13 cellular contexts compared by ENCODE assay signal in genomic region chr14:74614508-74615495, GRCh38. TPM values are rescaled to one million over a fixed set of nuclear protein-coding genes. Genes with fewer than 3 reads are reported as not detected.
A peak's percentile ranks its signal among the peaks of the same experiment; 100 is the strongest.
DNase-seq lines count a peak whose midpoint lies in the region; ATAC-seq lines count a peak whose summit lies in the region.
"Had no signal": no experiment of that assay in that cellular context is flagged by ENCODE, and none has a peak within 500 bp of the region (broad histone marks: within the 10 kb centered on the region; RNA-seq: fewer than 3 reads in every experiment).

No MANE protein-coding gene starts in this region.

- peak; percentile 35 for ATAC-seq in HG02610 (IDR thresholded peaks at IDR 0.05; ENCODE audit: unreplicated experiment)
- ATAC-seq in naive thymus-derived CD8-positive, alpha-beta T cell: no peak
- ATAC-seq: GM23338; stimulated activated naive CD8-positive, alpha-beta T cell treated with anti-CD3 and anti-CD28 coated beads, Interleukin-15, amount 100 ng/mL, for 72 hours had no signal

- peak overlapping the region in 6 of 10 donors; percentile 17 to 63 (median 36) for H3K4me3 Mint-ChIP-seq in naive thymus-derived CD8-positive, alpha-beta T cell
- H3K4me3 Mint-ChIP-seq: GM23338 had no signal

- no peaks in the 10 kb centered on the region for H3K36me3 Mint-ChIP-seq in naive thymus-derived CD8-positive, alpha-beta T cell

- H3K4me1 Mint-ChIP-seq in naive thymus-derived CD8-positive, alpha-beta T cell: peaks cover 28 to 62% (median 60%) of the 10 kb centered on the region in 4 donors

- H3K9ac ChIP-seq in adipocyte (ENCODE audit: low read length): no peak overlapping the region

- peak overlapping the region in 3 of 10 donors; percentile 61 to 67 (median 61) for H3K27ac Mint-ChIP-seq in naive thymus-derived CD8-positive, alpha-beta T cell
- H3K27ac Mint-ChIP-seq: GM23338, nephron progenitor cell had no signal

- H3K9me3 Mint-ChIP-seq in naive thymus-derived CD8-positive, alpha-beta T cell: no peaks in the 10 kb centered on the region
- H3K9me3 Mint-ChIP-seq: nephron progenitor cell; stimulated activated naive CD8-positive, alpha-beta T cell treated with anti-CD3 and anti-CD28 coated beads, Interleukin-15, amount 100 ng/mL, for 72 hours had no signal

- H3K9me3 ChIP-seq in adipocyte (ENCODE audit: control insufficient read depth, low read length): no peaks in the 10 kb centered on the region

- no peaks in the 10 kb centered on the region for H3K36me3 ChIP-seq in adipocyte (ENCODE audit: control insufficient read depth, insufficient read depth, low read length, severe bottlenecking)

- H3K27me3 Mint-ChIP-seq in naive thymus-derived CD8-positive, alpha-beta T cell: peaks cover 0 to 5% (median 0%) of the 10 kb centered on the region in 5 donors

- POLR2A ChIA-PET in naive thymus-derived CD8-positive, alpha-beta T cell (lab: Charles Lee): no interaction called here

- no peaks in the 10 kb centered on the region for H3K27me3 ChIP-seq in adipocyte (replicated peaks; ENCODE audit: control insufficient read depth, insufficient read depth, low read length)

- H3K4me3 ChIP-seq in adipocyte (ENCODE audit: low read length): no peak overlapping the region
- H3K4me3 ChIP-seq: GM23338 had no signal

- H3K4me1 ChIP-seq in adipocyte (ENCODE audit: control insufficient read depth, insufficient read depth, low read length): peaks cover 58% of the 10 kb centered on the region

- DNase-seq in DMS79 treated with DMSO at 0.1 percent for 48 hours (lab: John Stamatoyannopoulos, UW) (peak; percentile 63), adipocyte (ENCODE audit: low read depth) (peak; percentile 52), NCI-H524 (lab: John Stamatoyannopoulos, UW) (no peak), NCI-H2227 treated with DMSO at 0.1 percent for 48 hours (lab: John Stamatoyannopoulos, UW) (no peak), HK-2 (ENCODE audit: unreplicated experiment) (no peak), AG08396 (ENCODE audit: low spot score) (no peak)
- peak in 1 of 10 donors; percentile 53 for DNase-seq in naive thymus-derived CD8-positive, alpha-beta T cell
- DNase-seq: DND-41; nephron progenitor cell; stimulated activated CD4-positive, alpha-beta T cell treated with anti-CD3 and anti-CD28 coated beads, Interleukin-1b, Interleukin-23, amount 100 ng/mL, for 48 hours; stimulated activated naive CD8-positive, alpha-beta T cell treated with anti-CD3 and anti-CD28 coated beads, Interleukin-15, amount 100 ng/mL, for 72 hours had no signal

RNA-seq across cellular contexts. Expression of gene LTBP2, which starts 2.8 kb away (rescaled TPM):
- total RNA-seq in naive thymus-derived CD8-positive, alpha-beta T cell: under 1 TPM; 0.55 to 0.60 TPM
- under 1 TPM; 0.06 to 0.65 (median 0.47) TPM for polyA plus RNA-seq in naive thymus-derived CD8-positive, alpha-beta T cell

Comparison
In these comparisons a context has a peak if more than half of its experiments do, and no peak if none do; other contexts are left out.
1. DNase-seq: peak in DMS79 treated with DMSO at 0.1 percent for 48 hours (single experiment) and adipocyte (single experiment); none in NCI-H524 (0 of 2), NCI-H2227 treated with DMSO at 0.1 percent for 48 hours (single experiment), HK-2 (single experiment) and AG08396 (single experiment).